In the genomic region with DNA sequence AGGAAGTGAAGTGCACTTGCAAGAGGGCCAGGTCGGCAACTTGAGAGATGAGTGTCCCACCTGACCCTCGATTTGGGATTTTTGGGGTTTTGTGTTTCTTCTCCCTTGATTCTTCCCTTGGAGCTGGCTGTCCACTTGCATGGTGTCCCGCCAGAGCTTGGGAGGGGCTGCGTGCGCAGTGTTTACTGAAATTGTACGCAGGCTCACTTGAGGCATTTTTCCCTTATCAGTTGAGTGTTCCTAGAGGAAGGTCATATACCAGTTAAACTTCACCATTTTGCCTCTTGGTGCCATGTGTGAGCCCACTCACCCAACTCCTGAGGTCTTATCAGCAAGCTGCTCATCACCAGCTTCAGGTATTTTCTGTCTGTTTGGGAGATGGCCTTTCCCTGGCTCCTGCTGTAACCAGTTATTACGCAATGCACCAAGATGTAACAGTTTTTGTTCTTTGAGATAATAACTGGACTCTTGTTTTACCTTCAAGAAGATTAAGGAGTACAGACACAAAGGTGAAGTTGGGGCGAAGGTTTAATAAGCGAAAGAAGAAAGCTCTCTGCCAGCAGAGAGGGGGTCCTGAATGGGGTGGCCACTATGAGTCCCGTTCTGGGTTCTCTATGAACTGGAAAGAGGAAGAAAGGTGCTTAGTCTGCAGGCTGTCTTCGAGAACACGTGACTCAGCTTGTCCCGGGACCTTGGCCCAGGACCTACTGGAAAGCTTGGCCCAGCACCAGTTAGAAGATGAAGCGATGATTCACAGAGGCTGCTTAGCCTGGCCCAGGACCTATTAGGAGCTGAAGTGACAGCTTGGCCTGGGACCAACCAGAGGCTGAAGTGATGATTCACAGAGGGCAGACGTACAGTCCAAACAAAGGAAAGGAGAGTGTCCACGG, we compare ENCODE assay signal across 11 cellular contexts. TPM values are rescaled to one million over a fixed set of nuclear protein-coding genes. Genes with fewer than 3 reads are reported as not detected.
A peak's percentile ranks its signal among the peaks of the same experiment; 100 is the strongest.
DNase-seq lines count a peak whose midpoint lies in the region; ATAC-seq and TF ChIP-seq lines count a peak whose summit lies in the region.
"Had no signal": no experiment of that assay in that cellular context is flagged by ENCODE, and none has a peak within 500 bp of the region (broad histone marks: within the 10 kb centered on the region; RNA-seq: fewer than 3 reads in every experiment).

No MANE protein-coding gene starts in this region.

- no peak for ATAC-seq in GM18511 (IDR thresholded peaks at IDR 0.05; ENCODE audit: unreplicated experiment)
- ATAC-seq in GM18502 (IDR thresholded peaks at IDR 0.05; ENCODE audit: poor library complexity, unreplicated experiment): no peak
- ATAC-seq: stimulated activated naive B cell treated with anti-CD40 and anti-IgM and Interleukin-4, amounts not matched to agents 10 μg/mL and 1 μg/mL and 100 μg/mL, for 72 hours had no signal

- H3K4me3 ChIP-seq in esophagus (ENCODE audit: low read depth in 1 of 2, low read length in 2 of 2): no peak overlapping the region

- no peaks in the 10 kb centered on the region for H3K9me3 ChIP-seq in esophagus (ENCODE audit: control insufficient read depth in 2 of 2, insufficient read depth in 1 of 2, low read depth in 1 of 2, low read length in 1 of 2)

- no peaks in the 10 kb centered on the region for H3K27me3 ChIP-seq in esophagus (ENCODE audit: control insufficient read depth in 1 of 2, insufficient read depth in 2 of 2, low read length in 2 of 2)

- WGBS in esophagus, 2 donors: 53 to 78% methylated on average over 16 of the region's 16 CpGs

- no peaks in the 10 kb centered on the region for H3K36me3 ChIP-seq in esophagus (ENCODE audit: control insufficient read depth in 2 of 2, insufficient read depth in 2 of 2, low read length in 1 of 2)

- H3K27ac ChIP-seq in esophagus (ENCODE audit: low read depth in 2 of 2, low read length in 1 of 2): peak overlapping the region; percentile 75 to 78

- DNase-seq in AG08395 (ENCODE audit: low spot score) (peak; percentile 97), NCI-H446 (lab: John Stamatoyannopoulos, UW) (peak; percentile 61 to 85), myocyte (ENCODE audit: low read depth) (peak; percentile 99), GM10266 (ENCODE audit: extremely low spot score) (no peak)
- DNase-seq in stimulated activated CD4-positive, alpha-beta T cell treated with anti-CD3 and anti-CD28 coated beads, Interleukin-4, amount 100 ng/mL, for 1 hour: no peak
- DNase-seq: CD4-positive, alpha-beta memory T cell; naive B cell; stimulated activated naive B cell treated with anti-CD40 and anti-IgM and Interleukin-4, amounts not matched to agents 10 μg/mL and 1 μg/mL and 100 μg/mL, for 72 hours had no signal

- H3K4me1 ChIP-seq in esophagus (ENCODE audit: control insufficient read depth in 2 of 2, insufficient read depth in 2 of 2, low read length in 1 of 2): peaks cover 0 to 6% of the 10 kb centered on the region in 2 donors

- TF ChIP-seq CTCF in GM10266 (IDR thresholded peaks at IDR 0.05; ENCODE audit: control insufficient read depth, insufficient read depth, low read depth, missing control alignments): no peak

RNA-seq across cellular contexts. Expression of gene TXNL4A, which starts 21.5 kb away (rescaled TPM):
- polyA plus RNA-seq in esophagus: 10 to 100 TPM; 65.2 to 66.7 TPM
- 42.4 and 52.4 TPM in 2 replicates for total RNA-seq in myocyte
- polyA plus RNA-seq in myocyte (2012): 172 TPM

RNA-seq across cellular contexts. Expression of gene RBFA, which starts 24.3 kb away (rescaled TPM):
- 10 to 100 TPM; 10.5 to 19.5 TPM for polyA plus RNA-seq in esophagus
- total RNA-seq in myocyte: 26.7 and 27.1 TPM in 2 replicates
- 18.4 TPM for polyA plus RNA-seq in myocyte (2012)

RNA-seq across cellular contexts. Expression of gene HSBP1L1, which starts 45.5 kb away (rescaled TPM):
- 10 to 100 TPM; 26.0 to 96.9 TPM for polyA plus RNA-seq in esophagus
- not detected in 2 replicates for total RNA-seq in myocyte
- polyA plus RNA-seq in myocyte (2012): 2.4 TPM

RNA-seq across cellular contexts. Expression of gene SLC66A2, which starts 58.5 kb away (rescaled TPM):
- polyA plus RNA-seq in esophagus: 10 to 100 TPM; 38.8 to 57.7 TPM
- 51.4 and 65.1 TPM in 2 replicates for total RNA-seq in myocyte
- polyA plus RNA-seq in myocyte (2012): 39.4 TPM

Comparison
In these comparisons a context has a peak if more than half of its experiments do, and no peak if none do; other contexts are left out.
1. DNase-seq: peak in AG08395 (single experiment), NCI-H446 (2 of 2) and myocyte (single experiment); none in GM10266 (single experiment) and stimulated activated CD4-positive, alpha-beta T cell treated with anti-CD3 and anti-CD28 coated beads, Interleukin-4, amount 100 ng/mL, for 1 hour (single experiment).